In genomic region chr17:9788582-9788981, GRCh38 we compare ENCODE assay signal across 1 cellular context.
TF ChIP-seq lines count a peak whose summit lies in the region.

No MANE protein-coding gene starts in this region.

TF ChIP-seq in GM23338, 12 proteins besides CTCF, POLR2A, EP300 and RAD21 (continued from another document):
- TF ChIP-seq ZNF462 (CRISPR knock-in tag; IDR thresholded peaks at IDR 0.05), result no peak
- no peak for TF ChIP-seq JUNB (IDR thresholded peaks at IDR 0.05; ENCODE audit: unreplicated experiment)
- TF ChIP-seq ETS1 (IDR thresholded peaks at IDR 0.05), result no peak
- no peak for TF ChIP-seq CREB1 (CRISPR knock-in tag; IDR thresholded peaks at IDR 0.05; ENCODE audit: low read depth)
